In the genomic region with DNA sequence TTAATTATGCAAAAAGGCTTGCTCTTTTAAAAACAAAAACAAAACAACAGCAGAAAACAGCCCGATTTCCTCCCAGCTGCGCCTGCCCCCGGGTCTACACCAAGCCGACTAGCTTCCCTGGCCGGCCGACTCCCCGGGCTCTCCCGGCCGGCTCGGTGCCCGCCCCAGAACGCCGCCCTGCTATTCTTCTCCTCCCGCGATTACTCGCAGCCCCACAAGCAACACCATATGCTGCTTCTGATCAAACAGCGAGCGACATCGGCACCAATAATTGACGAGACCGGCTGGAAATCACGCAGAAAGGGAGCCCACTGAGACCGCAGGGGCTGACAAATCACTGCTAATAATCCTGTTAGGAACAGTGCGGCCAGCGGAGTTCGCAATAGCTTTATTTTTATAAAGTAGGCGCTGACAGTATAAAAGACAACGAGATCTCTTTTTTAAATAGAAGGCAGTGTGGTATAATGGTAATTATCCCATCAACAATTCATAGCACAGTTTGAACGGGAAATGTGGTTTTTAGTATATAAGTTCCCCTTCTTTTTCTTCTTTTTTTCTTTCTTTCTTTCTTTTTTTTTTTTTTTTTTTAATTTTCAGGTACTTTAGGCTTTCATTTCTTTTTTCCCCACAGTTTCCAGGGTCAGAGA, we compare ENCODE assay signal across 10 cellular contexts. TPM values are rescaled to one million over a fixed set of nuclear protein-coding genes. Genes with fewer than 3 reads are reported as not detected.
DNase-seq lines count a peak whose midpoint lies in the region; ATAC-seq and TF ChIP-seq lines count a peak whose summit lies in the region.
"Had no signal": no experiment of that assay in that cellular context is flagged by ENCODE, and none has a peak within 500 bp of the region (broad histone marks: within the 10 kb centered on the region; RNA-seq: fewer than 3 reads in every experiment).

No MANE protein-coding gene starts in this region.

- ATAC-seq in HG03342 (IDR thresholded peaks at IDR 0.05; ENCODE audit: unreplicated experiment) = no peak
- ATAC-seq in HG03565 (IDR thresholded peaks at IDR 0.05; ENCODE audit: unreplicated experiment) = no peak
- ATAC-seq: stimulated activated naive CD8-positive, alpha-beta T cell treated with anti-CD3 and anti-CD28 coated beads, Interleukin-15, amount 100 ng/mL, for 72 hours had no signal

- no peak for DNase-seq in activated CD4-positive, alpha-beta memory T cell treated with anti-CD3 and anti-CD28 coated beads, Interleukin-2, amount 10 ng/mL, durations not matched to agents 7 days and 5 days
- no peak for DNase-seq in activated CD4-positive, alpha-beta memory T cell treated with anti-CD3 and anti-CD28 coated beads for 36 hours
- DNase-seq in NCI-H524 treated with DMSO at 0.1 percent for 48 hours (lab: John Stamatoyannopoulos, UW) (peak; percentile 22), esophagus muscularis mucosa (ENCODE audit: extremely low spot score) (peak; percentile 86), suprapubic skin (ENCODE audit: low spot score in 2 of 2) (no peak), GM19238 (ENCODE audit: insufficient read length, low spot score) (no peak)
- DNase-seq: stimulated activated naive CD8-positive, alpha-beta T cell treated with anti-CD3 and anti-CD28 coated beads, Interleukin-15, amount 100 ng/mL, for 72 hours had no signal

- H3K36me3 ChIP-seq in esophagus muscularis mucosa (no peaks in the 10 kb centered on the region), suprapubic skin (no peaks in the 10 kb centered on the region)

- peaks cover 4% of the 10 kb centered on the region for H3K9me3 Mint-ChIP-seq in activated CD4-positive, alpha-beta memory T cell treated with anti-CD3 and anti-CD28 coated beads, Interleukin-2, amount 10 ng/mL, durations not matched to agents 7 days and 5 days
- peaks cover 3% of the 10 kb centered on the region for H3K9me3 Mint-ChIP-seq in activated CD4-positive, alpha-beta memory T cell treated with anti-CD3 and anti-CD28 coated beads for 36 hours

- H3K4me1 ChIP-seq in esophagus muscularis mucosa = peaks cover 15 to 45% (median 33%) of the 10 kb centered on the region in 4 donors
- peaks cover 25% of the 10 kb centered on the region for H3K4me1 ChIP-seq in suprapubic skin

- TF ChIP-seq EP300 in esophagus muscularis mucosa (IDR thresholded peaks at IDR 0.05) (no peak), suprapubic skin (IDR thresholded peaks at IDR 0.05) (no peak)

- peaks cover 45% of the 10 kb centered on the region for H3K36me3 Mint-ChIP-seq in activated CD4-positive, alpha-beta memory T cell treated with anti-CD3 and anti-CD28 coated beads, Interleukin-2, amount 10 ng/mL, durations not matched to agents 7 days and 5 days (ENCODE audit: low read depth)
- peaks cover 29% of the 10 kb centered on the region for H3K36me3 Mint-ChIP-seq in activated CD4-positive, alpha-beta memory T cell treated with anti-CD3 and anti-CD28 coated beads for 36 hours

- TF ChIP-seq POLR2A in esophagus muscularis mucosa (IDR thresholded peaks at IDR 0.05; ENCODE audit: low read depth) (no peak), suprapubic skin (IDR thresholded peaks at IDR 0.05) (no peak)

- no peak overlapping the region for H3K27ac Mint-ChIP-seq in activated CD4-positive, alpha-beta memory T cell treated with anti-CD3 and anti-CD28 coated beads, Interleukin-2, amount 10 ng/mL, durations not matched to agents 7 days and 5 days
- no peak overlapping the region for H3K27ac Mint-ChIP-seq in activated CD4-positive, alpha-beta memory T cell treated with anti-CD3 and anti-CD28 coated beads for 36 hours

- POLR2A ChIA-PET in activated CD4-positive, alpha-beta memory T cell treated with anti-CD3 and anti-CD28 coated beads, Interleukin-2, amount 10 ng/mL, durations not matched to agents 7 days and 5 days (lab: Charles Lee) = interaction anchor here (2.0 kb wide), 1 partner anchor 11 kb away, joined by 6 read pairs; no protein-coding TSS in a partner anchor
- POLR2A ChIA-PET in activated CD4-positive, alpha-beta memory T cell treated with anti-CD3 and anti-CD28 coated beads for 36 hours (lab: Charles Lee) = no interaction called here

- H3K27me3 ChIP-seq in esophagus muscularis mucosa (peaks cover 19 to 100% (median 98%) of the 10 kb centered on the region in 4 donors), suprapubic skin (peaks cover 100% of the 10 kb centered on the region)

- H3K27ac ChIP-seq in esophagus muscularis mucosa (replicated peaks in 1 of 4) (no peak overlapping the region), suprapubic skin (no peak overlapping the region)
- H3K27ac ChIP-seq: C4-2B had no signal

- H3K4me1 Mint-ChIP-seq in activated CD4-positive, alpha-beta memory T cell treated with anti-CD3 and anti-CD28 coated beads, Interleukin-2, amount 10 ng/mL, durations not matched to agents 7 days and 5 days = peaks cover 26% of the 10 kb centered on the region
- H3K4me1 Mint-ChIP-seq in activated CD4-positive, alpha-beta memory T cell treated with anti-CD3 and anti-CD28 coated beads for 36 hours (ENCODE audit: low read depth) = peaks cover 8% of the 10 kb centered on the region

- TF ChIP-seq CTCF in esophagus muscularis mucosa (IDR thresholded peaks at IDR 0.05) (no peak), suprapubic skin (IDR thresholded peaks at IDR 0.05) (no peak)

- CTCF ChIA-PET in activated CD4-positive, alpha-beta memory T cell treated with anti-CD3 and anti-CD28 coated beads, Interleukin-2, amount 10 ng/mL, durations not matched to agents 7 days and 5 days (lab: Charles Lee) = interaction anchor here (0.7 to 1.3 kb wide), 4 partner anchors 9 to 344 kb away, joined by 3 to 6 read pairs (median 3); no protein-coding TSS in a partner anchor
- CTCF ChIA-PET in activated CD4-positive, alpha-beta memory T cell treated with anti-CD3 and anti-CD28 coated beads for 36 hours (lab: Charles Lee) = no interaction called here

- H3K9me3 ChIP-seq in esophagus muscularis mucosa = peaks cover 0 to 5% (median 0%) of the 10 kb centered on the region in 4 donors
- H3K9me3 ChIP-seq in suprapubic skin = no peaks in the 10 kb centered on the region

- intact Hi-C loops in activated CD4-positive, alpha-beta memory T cell treated with anti-CD3 and anti-CD28 coated beads for 36 hours (cut with micrococcal nuclease) = loop anchor here (5.0 kb wide), 1 partner anchor 1634 kb away; no protein-coding TSS in a partner anchor
- intact Hi-C loops in esophagus muscularis mucosa (cut with DNase I) = no loop called here

- no peak overlapping the region for H3K4me3 ChIP-seq in esophagus muscularis mucosa
- H3K4me3 ChIP-seq in suprapubic skin = peak overlapping the region; percentile 28

- 9% methylated on average over 29 of the region's 29 CpGs for WGBS in esophagus muscularis mucosa
- WGBS in suprapubic skin = 16% methylated on average over 28 of the region's 29 CpGs

- peak overlapping the region; percentile 30 for H3K4me3 Mint-ChIP-seq in activated CD4-positive, alpha-beta memory T cell treated with anti-CD3 and anti-CD28 coated beads, Interleukin-2, amount 10 ng/mL, durations not matched to agents 7 days and 5 days
- H3K4me3 Mint-ChIP-seq in activated CD4-positive, alpha-beta memory T cell treated with anti-CD3 and anti-CD28 coated beads for 36 hours = no peak overlapping the region
- H3K4me3 Mint-ChIP-seq: stimulated activated naive CD8-positive, alpha-beta T cell treated with anti-CD3 and anti-CD28 coated beads, Interleukin-15, amount 100 ng/mL, for 72 hours had no signal

- H3K27me3 Mint-ChIP-seq in activated CD4-positive, alpha-beta memory T cell treated with anti-CD3 and anti-CD28 coated beads, Interleukin-2, amount 10 ng/mL, durations not matched to agents 7 days and 5 days = peaks cover 84% of the 10 kb centered on the region
- H3K27me3 Mint-ChIP-seq in activated CD4-positive, alpha-beta memory T cell treated with anti-CD3 and anti-CD28 coated beads for 36 hours = peaks cover 82% of the 10 kb centered on the region
- H3K27me3 Mint-ChIP-seq: stimulated activated naive CD8-positive, alpha-beta T cell treated with anti-CD3 and anti-CD28 coated beads, Interleukin-15, amount 100 ng/mL, for 72 hours had no signal

RNA-seq across cellular contexts. Expression of gene SIM1, which starts 3.3 kb away (rescaled TPM):
- under 1 TPM; 0.08 to 0.30 TPM for total RNA-seq in activated CD4-positive, alpha-beta memory T cell treated with anti-CD3 and anti-CD28 coated beads, Interleukin-2, amount 10 ng/mL, durations not matched to agents 7 days and 5 days
- not detected for total RNA-seq in activated CD4-positive, alpha-beta memory T cell treated with anti-CD3 and anti-CD28 coated beads for 36 hours
- total RNA-seq in esophagus muscularis mucosa = not detected
- under 1 TPM; 0.18 to 0.72 (median 0.42) TPM for total RNA-seq in suprapubic skin

Comparison
In these comparisons a context has a peak if more than half of its experiments do, and no peak if none do; other contexts are left out.
1. DNase-seq: peak in NCI-H524 treated with DMSO at 0.1 percent for 48 hours (single experiment) and esophagus muscularis mucosa (single experiment); none in activated CD4-positive, alpha-beta memory T cell treated with anti-CD3 and anti-CD28 coated beads, Interleukin-2, amount 10 ng/mL, durations not matched to agents 7 days and 5 days (single experiment), activated CD4-positive, alpha-beta memory T cell treated with anti-CD3 and anti-CD28 coated beads for 36 hours (single experiment), suprapubic skin (0 of 2) and GM19238 (single experiment).